11 cellular contexts compared by ENCODE assay signal in the genomic region with DNA sequence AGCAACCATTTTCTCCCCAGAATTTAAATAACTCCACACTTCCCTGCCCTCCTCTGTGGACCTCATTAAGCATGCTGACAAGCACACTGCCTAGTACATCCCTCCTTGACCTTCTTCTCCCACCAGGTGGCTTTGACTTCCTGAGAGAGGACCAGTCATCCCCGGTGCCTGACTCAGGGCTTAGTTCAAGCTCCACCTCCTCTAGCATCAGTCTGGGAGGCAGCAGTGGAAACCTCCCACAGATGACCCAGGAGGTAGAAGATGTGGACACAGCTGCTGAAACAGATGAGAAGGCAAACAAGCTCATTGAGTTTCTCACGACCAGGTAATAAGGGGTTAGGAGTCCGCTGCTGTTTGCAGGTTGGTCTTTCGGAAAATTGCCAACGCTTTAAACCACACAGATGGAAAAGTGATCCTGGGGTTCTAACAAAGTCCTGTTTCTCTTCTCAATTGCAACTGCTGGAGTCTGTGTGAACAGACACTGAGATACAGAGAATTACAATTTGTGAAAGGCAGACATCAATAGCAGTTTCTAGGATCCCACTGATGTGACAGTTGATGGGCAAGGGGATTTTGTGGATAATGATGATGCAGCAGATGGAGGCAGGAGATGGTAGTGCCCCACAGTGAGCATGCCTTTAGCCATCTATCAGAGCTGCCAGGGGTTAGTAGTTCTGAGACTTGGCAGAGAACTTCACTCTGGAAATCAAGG.
DNase-seq lines count a peak whose midpoint lies in the region; ATAC-seq and TF ChIP-seq lines count a peak whose summit lies in the region.
"Had no signal": no experiment of that assay in that cellular context is flagged by ENCODE, and none has a peak within 500 bp of the region (broad histone marks: within the 10 kb centered on the region; RNA-seq: fewer than 3 reads in every experiment).

No MANE protein-coding gene starts in this region.

- DNase-seq in DMS153 treated with DMSO at 0.1 percent for 48 hours (lab: John Stamatoyannopoulos, UW; ENCODE audit: unreplicated experiment) (peak; percentile 84), M059J (ENCODE audit: low read depth) (peak; percentile 68), RWPE1 (ENCODE audit: low spot score) (peak; percentile 4), hepatic stellate cell (ENCODE audit: low spot score) (peak; percentile 21), left lobe of liver (ENCODE audit: low spot score) (no peak), T-cell (no peak)
- no peak for DNase-seq in activated effector memory CD4-positive, alpha-beta T cell treated with anti-CD3 and anti-CD28 coated beads, Interleukin-2, amount 50 U/mL, for 16 hours
- DNase-seq: H7, NCI-H187 treated with DMSO at 0.1 percent for 48 hours had no signal

- H3K4me3 Mint-ChIP-seq in T-cell: no peak overlapping the region
- H3K4me3 Mint-ChIP-seq: activated T-helper 1 cell treated with anti-CD3 and anti-CD28 coated beads, Interleukin-12 subunit alpha, Interleukin-12 subunit beta, Interleukin-2, Interleukin-4 antibody, amounts not matched to agents 30 ng/mL and 10 ng/mL and 1 ng/mL, durations not matched to agents 14 hours and 24 hours and 36 hours had no signal

- ATAC-seq in HG02623 (IDR thresholded peaks at IDR 0.05; ENCODE audit: unreplicated experiment): no peak
- ATAC-seq in left lobe of liver: no peak
- no peak for ATAC-seq in T-cell (replicated peaks in 1 of 4)

- H3K27me3 Mint-ChIP-seq in T-cell: peaks cover 0 to 2% of the 10 kb centered on the region in 2 donors

- no peak for TF ChIP-seq CTCF in RWPE1 (conservative IDR thresholded peaks at IDR 0.05; ENCODE audit: low read depth)

- POLR2A ChIA-PET in RWPE1 (lab: Yijun Ruan, JAX; ENCODE audit: low non-redundant PET): no interaction called here
- POLR2A ChIA-PET in T-cell (lab: Charles Lee): no interaction called here

- H3K36me3 Mint-ChIP-seq in T-cell: peaks cover 8% of the 10 kb centered on the region

- no peaks in the 10 kb centered on the region for H3K4me1 Mint-ChIP-seq in T-cell

- H3K27ac Mint-ChIP-seq in T-cell: no peak overlapping the region
- H3K27ac Mint-ChIP-seq: activated T-helper 1 cell treated with anti-CD3 and anti-CD28 coated beads, Interleukin-12 subunit alpha, Interleukin-12 subunit beta, Interleukin-2, Interleukin-4 antibody, amounts not matched to agents 30 ng/mL and 10 ng/mL and 1 ng/mL, durations not matched to agents 14 hours and 24 hours and 36 hours had no signal

- no peaks in the 10 kb centered on the region for H3K9me3 Mint-ChIP-seq in T-cell
- H3K9me3 Mint-ChIP-seq: activated T-helper 1 cell treated with anti-CD3 and anti-CD28 coated beads, Interleukin-12 subunit alpha, Interleukin-12 subunit beta, Interleukin-2, Interleukin-4 antibody, amounts not matched to agents 30 ng/mL and 10 ng/mL and 1 ng/mL, durations not matched to agents 14 hours and 24 hours and 36 hours had no signal

- CTCF ChIA-PET in RWPE1 (lab: Yijun Ruan, JAX) (no interaction called here), T-cell (lab: Charles Lee) (no interaction called here)

- no peak overlapping the region for H3K27ac ChIP-seq in RWPE1

Comparison
In these comparisons a context has a peak if more than half of its experiments do, and no peak if none do; other contexts are left out.
1. DNase-seq: peak in DMS153 treated with DMSO at 0.1 percent for 48 hours (single experiment), M059J (single experiment), RWPE1 (single experiment) and hepatic stellate cell (single experiment); none in activated effector memory CD4-positive, alpha-beta T cell treated with anti-CD3 and anti-CD28 coated beads, Interleukin-2, amount 50 U/mL, for 16 hours (single experiment), left lobe of liver (single experiment) and T-cell (0 of 34).